In genomic region chrX:2897690-2898623, GRCh38 we compare ENCODE assay signal across 7 cellular contexts. TPM values are rescaled to one million over a fixed set of nuclear protein-coding genes. Genes with fewer than 3 reads are reported as not detected.
DNase-seq lines count a peak whose midpoint lies in the region; ATAC-seq and TF ChIP-seq lines count a peak whose summit lies in the region.
"Not testable (repeated sequence)": the region's sequence is repeated elsewhere in the genome, so short reads cannot be mapped to it uniquely, and the experiment has no call there.

No MANE protein-coding gene starts in this region.

- H3K4me3 ChIP-seq in neutrophil (ENCODE audit: low read depth in 1 of 2, low read length in 1 of 2), result not testable (repeated sequence)

- not testable (repeated sequence) for H3K36me3 ChIP-seq in neutrophil

- not testable (repeated sequence) for H3K27me3 ChIP-seq in neutrophil

- peak overlapping the region; percentile 49 for H3K27ac ChIP-seq in neutrophil

- DNase-seq in NOMO-1 (lab: John Stamatoyannopoulos, UW; ENCODE audit: unreplicated experiment in 2 of 2) (peak; percentile 79), dermis blood vessel endothelial cell (peak; percentile 13), islet precursor cell (peak; percentile 96)
- peak; percentile 3 for DNase-seq in activated CD4-positive, alpha-beta T cell treated with anti-CD3 and anti-CD28 coated beads for 48 hours

- H3K4me1 ChIP-seq in neutrophil (ENCODE audit: control insufficient read depth in 1 of 2, insufficient read depth in 1 of 2, low read depth in 1 of 2, low read length in 1 of 2), result peaks cover 24% of the 10 kb centered on the region in 2 experiments

- ATAC-seq in GM18867 (IDR thresholded peaks at IDR 0.05; ENCODE audit: unreplicated experiment) (peak; percentile 54), HG03354 (IDR thresholded peaks at IDR 0.05; ENCODE audit: poor library complexity, severe bottlenecking, unreplicated experiment) (peak; percentile 64)

- H3K9me3 ChIP-seq in neutrophil, result not testable (repeated sequence)

- TF ChIP-seq CTCF in neutrophil (IDR thresholded peaks at IDR 0.05), result not testable (repeated sequence)

RNA-seq across cellular contexts. Expression of gene ARSD, which starts 31.2 kb away (rescaled TPM):
- 32.2 and 39.8 TPM in 2 replicates for total RNA-seq in dermis blood vessel endothelial cell

Comparison
In these comparisons a context has a peak if more than half of its experiments do, and no peak if none do; other contexts are left out.
1. DNase-seq: peak in every context shown above with its lines; median percentile 96 in islet precursor cell; 79 in NOMO-1; 13 in dermis blood vessel endothelial cell; 3 in activated CD4-positive, alpha-beta T cell treated with anti-CD3 and anti-CD28 coated beads for 48 hours.